ENCODE assay signal across 1 cellular context in genomic region chr7:157273208-157274202, GRCh38.
TF ChIP-seq lines count a peak whose summit lies in the region.

No MANE protein-coding gene starts in this region.

TF ChIP-seq in HepG2, 621 proteins besides CTCF, POLR2A, EP300 and RAD21 (continued from another document and continues in another):
- peak; percentile 68; the same call in 1 of the 2 replicates for TF ChIP-seq ZFP91 (CRISPR knock-in tag; IDR thresholded peaks at IDR 0.05; ENCODE audit: borderline replicate concordance)
- no peak; the same call in 1 of the 2 replicates for TF ChIP-seq REPIN1 (CRISPR knock-in tag; IDR thresholded peaks at IDR 0.05; ENCODE audit: borderline replicate concordance, low read depth)
- no peak for TF ChIP-seq HNRNPUL1 (IDR thresholded peaks at IDR 0.05; ENCODE audit: low read depth, low read length)
- no peak for TF ChIP-seq GTF2F1 (IDR thresholded peaks at IDR 0.05; ENCODE audit: low read length)
- no peak for TF ChIP-seq MAFF (IDR thresholded peaks at IDR 0.05; ENCODE audit: low read depth, low read length)
- peak; percentile 52; the same call in 1 of the 2 replicates for TF ChIP-seq GATAD2A (CRISPR knock-in tag; IDR thresholded peaks at IDR 0.05)
- no peak for TF ChIP-seq FOSL2 (CRISPR knock-in tag; IDR thresholded peaks at IDR 0.05)
- TF ChIP-seq POGK (CRISPR knock-in tag; conservative IDR thresholded peaks at IDR 0.05), result 0 out of 2 replicates have a peak, but pooled peaks have one; percentile 32
- peak; percentile 71 for TF ChIP-seq ZFY (CRISPR knock-in tag; IDR thresholded peaks at IDR 0.05)
- peak; percentile 48; the same call in 1 of the 2 replicates for TF ChIP-seq THAP11 (CRISPR knock-in tag; IDR thresholded peaks at IDR 0.05)
- TF ChIP-seq IRF1 (CRISPR knock-in tag; IDR thresholded peaks at IDR 0.05; ENCODE audit: low read depth), result no peak
- no peak for TF ChIP-seq ZNF770 (CRISPR knock-in tag; IDR thresholded peaks at IDR 0.05)
- peak; percentile 71; the same call in 1 of the 2 replicates for TF ChIP-seq ZNF124 (CRISPR knock-in tag; IDR thresholded peaks at IDR 0.05)
- peak; percentile 81 for TF ChIP-seq ZBTB7B (CRISPR knock-in tag; IDR thresholded peaks at IDR 0.05)
- TF ChIP-seq SRSF4 (IDR thresholded peaks at IDR 0.05; ENCODE audit: low read depth, low read length, poor library complexity, severe bottlenecking), result no peak
- no peak for TF ChIP-seq ZBTB39 (CRISPR knock-in tag; IDR thresholded peaks at IDR 0.05)
- no peak for TF ChIP-seq CREBL2 (CRISPR knock-in tag; IDR thresholded peaks at IDR 0.05; ENCODE audit: borderline replicate concordance)
- no peak for TF ChIP-seq TMF1 (CRISPR knock-in tag; IDR thresholded peaks at IDR 0.05; ENCODE audit: low read depth)
- TF ChIP-seq PRDM10 (CRISPR knock-in tag; IDR thresholded peaks at IDR 0.05; ENCODE audit: low read depth), result no peak
- no peak for TF ChIP-seq ZNF136 (CRISPR knock-in tag; IDR thresholded peaks at IDR 0.05; ENCODE audit: low read depth)
- no peak for TF ChIP-seq LCORL (IDR thresholded peaks at IDR 0.05)
- peak; percentile 24; the same call in 1 of the 2 replicates for TF ChIP-seq LCORL (CRISPR knock-in tag; IDR thresholded peaks at IDR 0.05)
- no peak for TF ChIP-seq HDAC6 (IDR thresholded peaks at IDR 0.05; ENCODE audit: low read depth, low read length)
- 0 out of 2 replicates have a peak, but pooled peaks have one; percentile 20 for TF ChIP-seq NR0B2 (CRISPR knock-in tag; IDR thresholded peaks at IDR 0.05)
- no peak for TF ChIP-seq ZNF558 (CRISPR knock-in tag; IDR thresholded peaks at IDR 0.05; ENCODE audit: borderline replicate concordance)
- no peak for TF ChIP-seq ZNF737 (CRISPR knock-in tag; IDR thresholded peaks at IDR 0.05; ENCODE audit: borderline replicate concordance)
- TF ChIP-seq ZBTB43 (CRISPR knock-in tag; conservative IDR thresholded peaks at IDR 0.05), result 0 out of 2 replicates have a peak, but pooled peaks have one; percentile 55
- TF ChIP-seq MTA1 (CRISPR knock-in tag; IDR thresholded peaks at IDR 0.05; ENCODE audit: borderline replicate concordance), result peak; percentile 44; the same call in 1 of the 2 replicates
- no peak for TF ChIP-seq TOE1 (CRISPR knock-in tag; IDR thresholded peaks at IDR 0.05)
- 0 out of 2 replicates have a peak, but pooled peaks have one; percentile 68 for TF ChIP-seq ZFP37 (CRISPR knock-in tag; IDR thresholded peaks at IDR 0.05; ENCODE audit: borderline replicate concordance)
- TF ChIP-seq ZNF704 (CRISPR knock-in tag; IDR thresholded peaks at IDR 0.05; ENCODE audit: borderline replicate concordance), result no peak
- TF ChIP-seq ZNF317 (CRISPR knock-in tag; IDR thresholded peaks at IDR 0.05), result 0 out of 2 replicates have a peak, but pooled peaks have one; percentile 37
- no peak for TF ChIP-seq ZNF251 (CRISPR knock-in tag; IDR thresholded peaks at IDR 0.05)
- TF ChIP-seq TFDP1 (CRISPR knock-in tag; IDR thresholded peaks at IDR 0.05; ENCODE audit: borderline replicate concordance), result peak; percentile 70; the same call in 1 of the 2 replicates
- TF ChIP-seq ELF4 (CRISPR knock-in tag; IDR thresholded peaks at IDR 0.05; ENCODE audit: borderline replicate concordance), result no peak
- 0 out of 2 replicates have a peak, but pooled peaks have one; percentile 23 for TF ChIP-seq ZNF362 (CRISPR knock-in tag; IDR thresholded peaks at IDR 0.05; ENCODE audit: borderline replicate concordance)
- TF ChIP-seq MXD1 (CRISPR knock-in tag; IDR thresholded peaks at IDR 0.05), result peak; percentile 85
- no peak for TF ChIP-seq GLMP (CRISPR knock-in tag; IDR thresholded peaks at IDR 0.05; ENCODE audit: borderline replicate concordance)
